ENCODE assay signal across 17 cellular contexts in the genomic region with DNA sequence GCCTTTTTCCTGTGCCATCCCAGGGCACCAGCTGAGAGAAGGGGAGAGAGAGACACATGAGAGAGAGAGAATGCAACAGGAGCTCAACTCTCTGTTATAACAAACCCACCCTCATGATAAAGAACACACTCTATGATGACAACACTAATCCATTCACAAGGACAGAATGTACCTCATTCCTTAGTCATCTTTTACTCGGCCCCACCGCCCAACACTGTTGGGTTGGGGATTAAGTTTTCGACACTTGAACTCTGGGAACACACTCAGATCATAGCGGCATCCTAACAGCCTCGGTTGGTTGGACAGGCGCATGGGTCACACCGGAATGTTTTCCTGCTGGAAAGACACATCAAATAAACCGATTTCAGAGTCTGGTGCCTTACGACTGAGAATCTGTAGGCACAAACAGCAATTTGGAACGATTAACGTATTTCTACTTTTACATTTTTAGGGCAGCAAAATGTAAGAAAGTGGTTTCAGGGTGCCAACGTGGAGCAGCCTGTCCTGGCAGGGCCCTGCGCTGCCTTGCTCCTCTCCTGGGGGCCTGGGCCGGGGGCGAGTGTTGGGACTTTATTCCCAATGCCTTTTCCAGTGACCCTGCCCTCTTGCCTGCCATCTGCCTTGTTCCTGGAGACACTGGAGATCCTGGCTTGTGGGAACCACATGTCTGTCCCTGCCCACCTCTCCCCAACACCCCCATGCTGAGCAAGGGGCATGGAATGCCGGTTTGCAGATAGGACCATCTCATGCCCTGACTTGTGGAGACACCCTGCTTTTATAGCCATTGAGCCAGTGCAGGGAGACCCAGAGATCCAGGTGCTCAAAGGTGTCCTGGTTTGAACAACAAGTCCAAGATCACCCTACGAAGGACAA.
"Had no signal": no experiment of that assay in that cellular context is flagged by ENCODE, and none has a peak within 500 bp of the region (broad histone marks: within the 10 kb centered on the region; RNA-seq: fewer than 3 reads in every experiment).

No MANE protein-coding gene starts in this region.

- H3K27ac ChIP-seq: dorsolateral prefrontal cortex, heart right ventricle, left ventricle myocardium inferior, skin epidermis, suprapubic skin, thyroid gland, uterus had no signal

- H3K4me1 ChIP-seq: heart right ventricle, left ventricle myocardium inferior, suprapubic skin, thyroid gland, uterus had no signal

- H3K4me1 Mint-ChIP-seq: immature natural killer cell had no signal

- H3K9me3 Mint-ChIP-seq: immature natural killer cell, type B pancreatic cell had no signal

- H3K4me3 Mint-ChIP-seq: immature natural killer cell; naive thymus-derived CD4-positive, alpha-beta T cell; type B pancreatic cell had no signal

- H3K4me3 ChIP-seq: dorsolateral prefrontal cortex, heart right ventricle, left ventricle myocardium inferior, skin epidermis, suprapubic skin, thyroid gland, uterus had no signal

- H3K36me3 Mint-ChIP-seq: immature natural killer cell; naive thymus-derived CD4-positive, alpha-beta T cell; type B pancreatic cell had no signal

- H3K36me3 ChIP-seq: heart right ventricle, left ventricle myocardium inferior, suprapubic skin, thyroid gland, uterus had no signal

- H3K9me3 ChIP-seq: heart right ventricle, left ventricle myocardium inferior, suprapubic skin, thyroid gland, uterus had no signal

- H3K27me3 ChIP-seq: thyroid gland, uterus had no signal

- ATAC-seq: heart right ventricle; naive thymus-derived CD4-positive, alpha-beta T cell; sciatic nerve had no signal

- DNase-seq: cortex of kidney; dorsolateral prefrontal cortex; effector CD8-positive, alpha-beta T cell; heart right ventricle; hypothalamus; immature natural killer cell; left ventricle myocardium inferior; mesendoderm; naive thymus-derived CD4-positive, alpha-beta T cell; stimulated activated CD4-positive, alpha-beta T cell treated with anti-CD3 and anti-CD28 coated beads, Interleukin-12 subunit alpha, Interleukin-12 subunit beta, amount 100 ng/mL, for 4 hours; stimulated activated naive CD4-positive, alpha-beta T cell treated with Interleukin-2 at 50 U/mL for 16 hours; thyroid gland; uterus had no signal
